Comparison of ENCODE assay signal across 20 cellular contexts in genomic region chr7:41130596-41131236, GRCh38.
DNase-seq lines count a peak whose midpoint lies in the region; ATAC-seq and TF ChIP-seq lines count a peak whose summit lies in the region.
"Had no signal": no experiment of that assay in that cellular context is flagged by ENCODE, and none has a peak within 500 bp of the region (broad histone marks: within the 10 kb centered on the region; RNA-seq: fewer than 3 reads in every experiment).

No MANE protein-coding gene starts in this region.

- H3K27ac ChIP-seq in mammary epithelial cell (ENCODE audit: insufficient read depth, low read depth, low read length) = no peak overlapping the region
- H3K27ac ChIP-seq: A549, HL-60, RWPE1, SJCRH30 had no signal

- intact Hi-C loops in mammary epithelial cell (cut with micrococcal nuclease) = no loop called here

- peaks cover 15% of the 10 kb centered on the region for H3K4me1 ChIP-seq in mammary epithelial cell (ENCODE audit: insufficient read depth, low read length)
- H3K4me1 ChIP-seq: A549, SJCRH30 had no signal

- H3K9me3 ChIP-seq in mammary epithelial cell (replicated peaks; ENCODE audit: insufficient read depth, low read length) = no peaks in the 10 kb centered on the region
- H3K9me3 ChIP-seq: A549, SJCRH30 had no signal

- DNase-seq in G401 (ENCODE audit: low spot score) (peak; percentile 73), NCI-H2171 treated with DMSO at 0.1 percent for 48 hours (lab: John Stamatoyannopoulos, UW) (peak; percentile 92), cerebellar cortex (ENCODE audit: low spot score) (peak; percentile 64), mucosa of gallbladder (ENCODE audit: low spot score) (peak; percentile 12), mammary epithelial cell (no peak), retina (no peak), AG20443 (ENCODE audit: low spot score) (no peak)
- DNase-seq: DMS153, MV-4-11, NCI-H1417, NCI-H2029 treated with DMSO at 0.1 percent for 48 hours, NCI-H2227 treated with DMSO at 0.1 percent for 48 hours, NCI-H526 treated with DMSO at 0.1 percent for 48 hours, PC-3, SJCRH30 had no signal

- CTCF ChIA-PET in mammary epithelial cell (lab: Charles Lee; ENCODE audit: low non-redundant PET) = no interaction called here

- H3K4me2 ChIP-seq in mammary epithelial cell (ENCODE audit: insufficient read depth, low read depth, low read length) = no peak overlapping the region
- H3K4me2 ChIP-seq: A549 had no signal

- no TSS peak for BruUV-seq in mammary epithelial cell (replicated peaks; lab: Mats Ljungman, UMichigan)

- dilution Hi-C loops in mammary epithelial cell (cut with HindIII; ENCODE audit: low sequenced_read_pairs) = no loop called here

- no peak overlapping the region for H2AFZ ChIP-seq in mammary epithelial cell (ENCODE audit: low read depth, low read length)

- H3K9ac ChIP-seq in mammary epithelial cell (ENCODE audit: insufficient read depth, low read length) = no peak overlapping the region

- no peaks in the 10 kb centered on the region for H4K20me1 ChIP-seq in mammary epithelial cell (ENCODE audit: insufficient read depth, low read length)

- in situ Hi-C loops in G401 (cut with HindIII; ENCODE audit: low sequenced_read_pairs) = no loop called here
- in situ Hi-C loops in mammary epithelial cell (cut with MboI; ENCODE audit: low sequenced_read_pairs in 2 of 2) = no loop called here

- no peaks in the 10 kb centered on the region for H3K36me3 ChIP-seq in mammary epithelial cell (ENCODE audit: insufficient read depth, low read length)
- H3K36me3 ChIP-seq: SJCRH30 had no signal

- ATAC-seq in HG02852 (IDR thresholded peaks at IDR 0.05; ENCODE audit: unreplicated experiment) = no peak
- ATAC-seq: A549, K562, PC-3 had no signal

- H3K4me3 ChIP-seq in mammary epithelial cell (replicated peaks in 1 of 3; ENCODE audit: insufficient read depth in 1 of 3, low read depth in 2 of 3, low read length in 3 of 3) = no peak overlapping the region
- H3K4me3 ChIP-seq: A549, K562, SJCRH30 had no signal

- no peaks in the 10 kb centered on the region for H3K27me3 ChIP-seq in mammary epithelial cell (ENCODE audit: insufficient read depth, low read length)

- 90% methylated on average over 10 of the region's 10 CpGs for WGBS in mammary epithelial cell (ENCODE audit: low coverage, missing lambda C conversion rate)

- no peaks in the 10 kb centered on the region for H3K79me2 ChIP-seq in mammary epithelial cell (ENCODE audit: insufficient read depth, low read length)

- TF ChIP-seq CTCF in mammary epithelial cell (conservative IDR thresholded peaks at IDR 0.05 in 1 of 2, IDR thresholded peaks at IDR 0.05 in 1 of 2; ENCODE audit: extremely low read depth in 1 of 2, insufficient read depth in 1 of 2, low read depth in 1 of 2, low read length in 2 of 2) = no peak

Comparison
In these comparisons a context has a peak if more than half of its experiments do, and no peak if none do; other contexts are left out.
1. DNase-seq: peak in G401 (single experiment), NCI-H2171 treated with DMSO at 0.1 percent for 48 hours (single experiment), cerebellar cortex (single experiment) and mucosa of gallbladder (single experiment); none in mammary epithelial cell (single experiment), retina (single experiment) and AG20443 (single experiment).